23 cellular contexts compared by ENCODE assay signal in genomic region chr13:31605076-31605858, GRCh38.
"Had no signal": no experiment of that assay in that cellular context is flagged by ENCODE, and none has a peak within 500 bp of the region (broad histone marks: within the 10 kb centered on the region; RNA-seq: fewer than 3 reads in every experiment).

No MANE protein-coding gene starts in this region.

- H3K27me3 Mint-ChIP-seq: activated CD8-positive, alpha-beta memory T cell treated with anti-CD3 and anti-CD28 coated beads, Interleukin-2, amount 10 ng/mL, durations not matched to agents 7 days and 5 days; naive B cell had no signal

- H3K27me3 ChIP-seq: breast epithelium, esophagus squamous epithelium, testis, transverse colon had no signal

- H3K27ac Mint-ChIP-seq: activated CD8-positive, alpha-beta memory T cell treated with anti-CD3 and anti-CD28 coated beads, Interleukin-2, amount 10 ng/mL, durations not matched to agents 7 days and 5 days; activated CD8-positive, alpha-beta T cell treated with anti-CD3 and anti-CD28 coated beads, Interleukin-2, amount 10 ng/mL, durations not matched to agents 7 days and 5 days; activated naive CD4-positive, alpha-beta T cell treated with anti-CD3 and anti-CD28 coated beads, Interleukin-2, amount 50 U/mL, for 72 hours; mesothelial cell of epicardium; naive B cell had no signal

- H3K27ac ChIP-seq: breast epithelium, esophagus squamous epithelium, skin epidermis, testis, transverse colon had no signal

- H3K4me3 ChIP-seq: breast epithelium, esophagus squamous epithelium, skin epidermis, testis, transverse colon had no signal

- ATAC-seq: activated CD8-positive, alpha-beta memory T cell treated with anti-CD3 and anti-CD28 coated beads, Interleukin-2, amount 10 ng/mL, durations not matched to agents 7 days and 5 days; activated CD8-positive, alpha-beta T cell treated with anti-CD3 and anti-CD28 coated beads, Interleukin-2, amount 10 ng/mL, durations not matched to agents 7 days and 5 days; activated naive CD4-positive, alpha-beta T cell treated with anti-CD3 and anti-CD28 coated beads, Interleukin-2, amount 50 U/mL, for 72 hours; sciatic nerve; stimulated activated naive CD8-positive, alpha-beta T cell treated with anti-CD3 and anti-CD28 coated beads, Interleukin-15, Interleukin-2, amounts not matched to agents 100 U/mL and 50 U/mL, for 24 hours had no signal

- H3K36me3 ChIP-seq: breast epithelium, esophagus squamous epithelium, transverse colon had no signal

- H3K4me1 ChIP-seq: breast epithelium, testis, transverse colon had no signal

- H3K4me1 Mint-ChIP-seq: activated CD8-positive, alpha-beta memory T cell treated with anti-CD3 and anti-CD28 coated beads, Interleukin-2, amount 10 ng/mL, durations not matched to agents 7 days and 5 days; naive B cell had no signal

- DNase-seq: activated CD4-positive, alpha-beta T cell treated with anti-CD3 and anti-CD28 coated beads for 1 hour; activated CD8-positive, alpha-beta memory T cell treated with anti-CD3 and anti-CD28 coated beads, Interleukin-2, amount 10 ng/mL, durations not matched to agents 7 days and 5 days; activated CD8-positive, alpha-beta T cell treated with anti-CD3 and anti-CD28 coated beads, Interleukin-2, amount 10 ng/mL, durations not matched to agents 7 days and 5 days; activated naive CD4-positive, alpha-beta T cell; activated T-cell treated with anti-CD3 and anti-CD28 coated beads, Interleukin-2, amount 50 U/mL, for 48 hours; central memory CD4-positive, alpha-beta T cell; esophagus squamous epithelium; foreskin melanocyte; islet precursor cell; mammary epithelial cell; naive B cell; posterior cingulate gyrus; stimulated activated CD4-positive, alpha-beta T cell treated with anti-CD3 and anti-CD28 coated beads, Interleukin-12 subunit alpha, Interleukin-12 subunit beta, amount 100 ng/mL, for 4 hours; stimulated activated CD4-positive, alpha-beta T cell treated with anti-CD3 and anti-CD28 coated beads, Interleukin-4, amount 100 ng/mL, for 1 hour; stimulated activated naive CD8-positive, alpha-beta T cell treated with anti-CD3 and anti-CD28 coated beads, Interleukin-15, Interleukin-2, amounts not matched to agents 100 U/mL and 50 U/mL, for 24 hours; T-helper 2 cell; testis; transverse colon had no signal

- H3K36me3 Mint-ChIP-seq: activated CD8-positive, alpha-beta memory T cell treated with anti-CD3 and anti-CD28 coated beads, Interleukin-2, amount 10 ng/mL, durations not matched to agents 7 days and 5 days; activated naive CD4-positive, alpha-beta T cell treated with anti-CD3 and anti-CD28 coated beads, Interleukin-2, amount 50 U/mL, for 72 hours; mesothelial cell of epicardium; naive B cell had no signal

- H3K9me3 ChIP-seq: breast epithelium, esophagus squamous epithelium, testis, transverse colon had no signal

- H3K4me3 Mint-ChIP-seq: activated CD8-positive, alpha-beta memory T cell treated with anti-CD3 and anti-CD28 coated beads, Interleukin-2, amount 10 ng/mL, durations not matched to agents 7 days and 5 days; activated CD8-positive, alpha-beta T cell treated with anti-CD3 and anti-CD28 coated beads, Interleukin-2, amount 10 ng/mL, durations not matched to agents 7 days and 5 days; mesothelial cell of epicardium; naive B cell had no signal
